In genomic region chr7:117120293-117120692, GRCh38 we compare ENCODE assay signal across 8 cellular contexts.
A peak's percentile ranks its signal among the peaks of the same experiment; 100 is the strongest.
DNase-seq lines count a peak whose midpoint lies in the region; ATAC-seq, FAIRE-seq and TF ChIP-seq lines count a peak whose summit lies in the region.
"Not testable (repeated sequence)": the region's sequence is repeated elsewhere in the genome, so short reads cannot be mapped to it uniquely, and the experiment has no call there.

No MANE protein-coding gene starts in this region.

- H3K9ac ChIP-seq in PC-3 (ENCODE audit: low read length); keratinocyte (ENCODE audit: control insufficient read depth, extremely low read depth, insufficient read depth, low read length): not testable (repeated sequence)

- dilution Hi-C loops in keratinocyte (cut with MboI; ENCODE audit: extremely low pct_ligation_motif_present, low sequenced_read_pairs), result not testable (repeated sequence)

- intact Hi-C loops in PC-3 (cut with micrococcal nuclease), result loop anchor here (5.0 to 10.0 kb wide), 3 partner anchors 113 to 945 kb away; no protein-coding TSS in a partner anchor

- H3K27ac ChIP-seq in PC-3 (ENCODE audit: low read length), result peak overlapping the region; percentile 33; the same call in 1 of the 2 replicates
- not testable (repeated sequence) for H3K27ac ChIP-seq in keratinocyte (ENCODE audit: control insufficient read depth, insufficient read depth, low read length)

- H3K4me1 Mint-ChIP-seq in WTC11, result peaks cover 34% of the 10 kb centered on the region
- peaks cover 56% of the 10 kb centered on the region for H3K4me1 Mint-ChIP-seq in endothelial cell (ENCODE audit: unreplicated experiment)
- peaks cover 13% of the 10 kb centered on the region for H3K4me1 Mint-ChIP-seq in stimulated activated naive CD8-positive, alpha-beta T cell treated with anti-CD3 and anti-CD28 coated beads, Interleukin-15, Interleukin-2, amounts not matched to agents 100 ng/mL and 50 ng/mL, for 24 hours (ENCODE audit: low read depth)

- TSS peak; percentile 17 for BruUV-seq in PC-3 (replicated peaks; lab: Mats Ljungman, UMichigan)

- not testable (repeated sequence) for H3K9me3 ChIP-seq in PC-3 (ENCODE audit: low read length); keratinocyte (ENCODE audit: control insufficient read depth, low read depth, low read length)

- H3K79me2 ChIP-seq in PC-3 (ENCODE audit: low read length); keratinocyte (ENCODE audit: control insufficient read depth, insufficient read depth, low read length): not testable (repeated sequence)

- not testable (repeated sequence) for H3K4me3 Mint-ChIP-seq in WTC11; endothelial cell (ENCODE audit: unreplicated experiment); stimulated activated naive CD8-positive, alpha-beta T cell treated with anti-CD3 and anti-CD28 coated beads, Interleukin-15, Interleukin-2, amounts not matched to agents 100 ng/mL and 50 ng/mL, for 24 hours

- peaks cover 48% of the 10 kb centered on the region for H3K4me1 ChIP-seq in PC-3 (ENCODE audit: insufficient read depth, low read length)
- not testable (repeated sequence) for H3K4me1 ChIP-seq in keratinocyte (ENCODE audit: control insufficient read depth, extremely low read depth, insufficient read depth, low read length)

- H3K27ac Mint-ChIP-seq in WTC11 (peak overlapping the region; percentile 23; the same call in 1 of the 2 replicates), endothelial cell (ENCODE audit: unreplicated experiment) (peak overlapping the region; percentile 28)
- peak overlapping the region; percentile 75 for H3K27ac Mint-ChIP-seq in stimulated activated naive CD8-positive, alpha-beta T cell treated with anti-CD3 and anti-CD28 coated beads, Interleukin-15, Interleukin-2, amounts not matched to agents 100 ng/mL and 50 ng/mL, for 24 hours

- not testable (repeated sequence) for H2AFZ ChIP-seq in PC-3 (ENCODE audit: low read length); keratinocyte (ENCODE audit: control insufficient read depth, low read length)

- not testable (repeated sequence) for H3K9me2 ChIP-seq in PC-3 (replicated peaks; ENCODE audit: low read length)

- FAIRE-seq in GM12891 (lab: Jason Lieb, UNC) (peak; percentile 72), H54 (lab: Jason Lieb, UNC) (peak; percentile 76), keratinocyte (lab: Jason Lieb, UNC) (peak; percentile 71)

- H3K9me1 ChIP-seq in keratinocyte (ENCODE audit: control insufficient read depth, extremely low read depth, insufficient read depth, low read length), result not testable (repeated sequence)

- POLR2A ChIA-PET in PC-3 (lab: Charles Lee; ENCODE audit: unreplicated experiment); WTC11 (lab: Charles Lee): not testable (repeated sequence)

- ATAC-seq in PC-3, WTC11: not testable (repeated sequence)

- not testable (repeated sequence) for H3K36me3 Mint-ChIP-seq in WTC11; endothelial cell (ENCODE audit: low read depth, unreplicated experiment); stimulated activated naive CD8-positive, alpha-beta T cell treated with anti-CD3 and anti-CD28 coated beads, Interleukin-15, Interleukin-2, amounts not matched to agents 100 ng/mL and 50 ng/mL, for 24 hours (ENCODE audit: low read depth)

- not testable (repeated sequence) for H3F3A ChIP-seq in PC-3 (ENCODE audit: low read length, unreplicated experiment)

- not testable (repeated sequence) for H4K20me1 ChIP-seq in PC-3 (ENCODE audit: low read length); keratinocyte (ENCODE audit: control insufficient read depth, extremely low read depth, insufficient read depth, low read length)

- not testable (repeated sequence) for TF ChIP-seq POLR2A in GM12891 (IDR thresholded peaks at IDR 0.05; ENCODE audit: low read depth, low read length); H54 (IDR thresholded peaks at IDR 0.05; ENCODE audit: low read depth, low read length)

- CTCF ChIA-PET in PC-3 (lab: Charles Lee), result not testable (repeated sequence)
- CTCF ChIA-PET in WTC11 (lab: Charles Lee), result interaction anchor here (0.9 to 2.8 kb wide), 3 partner anchors 136 to 215 kb away, joined by 3 to 28 read pairs (median 3); no protein-coding TSS in a partner anchor

- H3K27me3 ChIP-seq in PC-3 (ENCODE audit: low read length); keratinocyte (ENCODE audit: control insufficient read depth, extremely low read depth, insufficient read depth, low read length): not testable (repeated sequence)

- not testable (repeated sequence) for H3K9me3 Mint-ChIP-seq in WTC11; endothelial cell (ENCODE audit: unreplicated experiment); stimulated activated naive CD8-positive, alpha-beta T cell treated with anti-CD3 and anti-CD28 coated beads, Interleukin-15, Interleukin-2, amounts not matched to agents 100 ng/mL and 50 ng/mL, for 24 hours

- TF ChIP-seq CTCF in PC-3 (conservative IDR thresholded peaks at IDR 0.05; ENCODE audit: low read depth, low read length); WTC11 (IDR thresholded peaks at IDR 0.05); endothelial cell (IDR thresholded peaks at IDR 0.05; ENCODE audit: unreplicated experiment); keratinocyte (optimal IDR thresholded peaks at IDR 0.05 in 1 of 3, IDR thresholded peaks at IDR 0.05 in 1 of 3, conservative IDR thresholded peaks at IDR 0.05 in 1 of 3; ENCODE audit: extremely low read depth in 1 of 3, insufficient read depth in 2 of 3, low read length in 3 of 3): not testable (repeated sequence)

- not testable (repeated sequence) for H3K36me3 ChIP-seq in PC-3 (ENCODE audit: low read depth, low read length); keratinocyte (ENCODE audit: control insufficient read depth in 2 of 2, extremely low read depth in 1 of 2, insufficient read depth in 2 of 2, low read length in 2 of 2)

- not testable (repeated sequence) for H3K4me3 ChIP-seq in PC-3 (ENCODE audit: low read length); keratinocyte (ENCODE audit: control insufficient read depth in 2 of 3, extremely low read depth in 1 of 3, insufficient read depth in 2 of 3, low read depth in 1 of 3, low read length in 3 of 3)

- not testable (repeated sequence) for H3K27me3 Mint-ChIP-seq in WTC11 (ENCODE audit: low read depth); endothelial cell (ENCODE audit: unreplicated experiment); stimulated activated naive CD8-positive, alpha-beta T cell treated with anti-CD3 and anti-CD28 coated beads, Interleukin-15, Interleukin-2, amounts not matched to agents 100 ng/mL and 50 ng/mL, for 24 hours

- DNase-seq in GM12891 (ENCODE audit: insufficient read length, low spot score); H54 (ENCODE audit: insufficient read length, low spot score); PC-3; WTC11 (ENCODE audit: low spot score); endothelial cell (ENCODE audit: low spot score); keratinocyte (ENCODE audit: low read depth, low spot score): not testable (repeated sequence)
- DNase-seq in cerebellar cortex (ENCODE audit: low spot score), result peak; percentile 59

- not testable (repeated sequence) for H3K4me2 ChIP-seq in PC-3 (ENCODE audit: low read length); keratinocyte (ENCODE audit: control insufficient read depth, extremely low read depth, insufficient read depth, low read depth, low read length)

Comparison
In these comparisons a context has a peak if more than half of its experiments do, and no peak if none do; other contexts are left out.
1. H3K27ac Mint-ChIP-seq: peak in every context shown above with its lines; median percentile 75 in stimulated activated naive CD8-positive, alpha-beta T cell treated with anti-CD3 and anti-CD28 coated beads, Interleukin-15, Interleukin-2, amounts not matched to agents 100 ng/mL and 50 ng/mL, for 24 hours; 28 in endothelial cell; 23 in WTC11.